In genomic region chr3:127172670-127173515, GRCh38 we compare ENCODE assay signal across 10 cellular contexts. TPM values are rescaled to one million over a fixed set of nuclear protein-coding genes. Genes with fewer than 3 reads are reported as not detected.
DNase-seq lines count a peak whose midpoint lies in the region; ATAC-seq and TF ChIP-seq lines count a peak whose summit lies in the region.
"Had no signal": no experiment of that assay in that cellular context is flagged by ENCODE, and none has a peak within 500 bp of the region (broad histone marks: within the 10 kb centered on the region; RNA-seq: fewer than 3 reads in every experiment).

No MANE protein-coding gene starts in this region.

- H3K4me1 Mint-ChIP-seq in brain, result peaks cover 66% of the 10 kb centered on the region

- no peaks in the 10 kb centered on the region for H3K9me2 ChIP-seq in neural cell (ENCODE audit: insufficient read depth, low read length)

- peak overlapping the region; percentile 50 for H3K9ac ChIP-seq in neural cell (ENCODE audit: low read length)

- H3K36me3 ChIP-seq in neural cell (ENCODE audit: insufficient read depth, low read length) (no peaks in the 10 kb centered on the region), body of pancreas (replicated peaks in 1 of 2; ENCODE audit: insufficient read depth in 1 of 2, low read depth in 2 of 2) (no peaks in the 10 kb centered on the region)

- peak; percentile 67 for TF ChIP-seq EP300 in neural cell (conservative IDR thresholded peaks at IDR 0.05; ENCODE audit: poor library complexity, severe bottlenecking)

- H3K9me3 ChIP-seq in neural cell (ENCODE audit: low read length) (no peaks in the 10 kb centered on the region), body of pancreas (no peaks in the 10 kb centered on the region)

- H3F3A ChIP-seq in neural cell (ENCODE audit: insufficient read depth, low read length, poor library complexity, severe bottlenecking), result no peaks in the 10 kb centered on the region

- H3K27me3 ChIP-seq in neural cell (ENCODE audit: insufficient read depth, low read depth, low read length) (no peaks in the 10 kb centered on the region), body of pancreas (peaks cover 0 to 8% of the 10 kb centered on the region in 2 donors)

- TF ChIP-seq CTCF in brain (conservative IDR thresholded peaks at IDR 0.05) (no peak), neural cell (IDR thresholded peaks at IDR 0.05; ENCODE audit: poor library complexity, severe bottlenecking) (no peak), body of pancreas (IDR thresholded peaks at IDR 0.05) (no peak)

- H3K79me2 ChIP-seq in neural cell (replicated peaks; ENCODE audit: insufficient read depth, low read length), result no peaks in the 10 kb centered on the region

- no peak overlapping the region for H3K4me3 ChIP-seq in neural cell (ENCODE audit: low read length)
- no peak overlapping the region for H3K4me3 ChIP-seq in body of pancreas

- no peaks in the 10 kb centered on the region for H3K4me1 ChIP-seq in body of pancreas

- TF ChIP-seq RAD21 in neural cell (conservative IDR thresholded peaks at IDR 0.05), result no peak

- peak overlapping the region in 4 of 5 experiments; percentile 10 to 39 (median 12) for H3K4me3 Mint-ChIP-seq in brain

- H3K27ac ChIP-seq in neural cell (ENCODE audit: low read length), result peak overlapping the region; percentile 68
- H3K27ac ChIP-seq in body of pancreas, result no peak overlapping the region

- H3K4me2 ChIP-seq in neural cell (ENCODE audit: low read length), result no peak overlapping the region

- 59 to 62% methylated on average over 19 to 23 of the region's 23 CpGs for WGBS in body of pancreas, 2 donors

- peak overlapping the region in 4 of 5 experiments; percentile 13 to 88 (median 59) for H3K27ac Mint-ChIP-seq in brain

- TF ChIP-seq POLR2A in body of pancreas (IDR thresholded peaks at IDR 0.05), result no peak

- intact Hi-C loops in body of pancreas (cut with DNase I), result no loop called here

- no peaks in the 10 kb centered on the region for H3K36me3 Mint-ChIP-seq in brain

- H2AFZ ChIP-seq in neural cell (ENCODE audit: low read depth, low read length), result no peak overlapping the region

- peaks cover 14% of the 10 kb centered on the region for H3K27me3 Mint-ChIP-seq in brain

- H4K20me1 ChIP-seq in neural cell (ENCODE audit: insufficient read depth), result no peaks in the 10 kb centered on the region

- DNase-seq in DMS53 (lab: John Stamatoyannopoulos, UW) (peak; percentile 82), NCI-H1105 treated with DMSO at 0.1 percent for 48 hours (lab: John Stamatoyannopoulos, UW) (peak; percentile 96), body of pancreas (no peak)
- DNase-seq: activated T-cell treated with anti-CD3 and anti-CD28 coated beads for 4 hours, MM.1S had no signal

- ATAC-seq in HG03139 (IDR thresholded peaks at IDR 0.05; ENCODE audit: unreplicated experiment) (no peak), HG02623 (IDR thresholded peaks at IDR 0.05; ENCODE audit: unreplicated experiment) (no peak), HG02885 (IDR thresholded peaks at IDR 0.05; ENCODE audit: poor library complexity, unreplicated experiment) (no peak), body of pancreas (no peak)

- H3K9me3 Mint-ChIP-seq in brain, result peaks cover 5 to 19% (median 11%) of the 10 kb centered on the region in 5 experiments

TF ChIP-seq in neural cell, 6 proteins besides CTCF, POLR2A, EP300 and RAD21:
- peak; percentile 65 for TF ChIP-seq POLR2AphosphoS5 (IDR thresholded peaks at IDR 0.05)
- peak; percentile 30 for TF ChIP-seq TAF1 (IDR thresholded peaks at IDR 0.05; ENCODE audit: low read depth)
- peak; percentile 55 for TF ChIP-seq REST (IDR thresholded peaks at IDR 0.05; ENCODE audit: borderline replicate concordance)
- no peak for TF ChIP-seq EZH2 (IDR thresholded peaks at IDR 0.05; ENCODE audit: borderline replicate concordance, insufficient read depth, low read length, poor library complexity, severe bottlenecking)
- no peak for TF ChIP-seq MXI1 (conservative IDR thresholded peaks at IDR 0.05; ENCODE audit: poor library complexity, severe bottlenecking)

RNA-seq across cellular contexts. Expression of gene PRR23E, which starts 20.0 kb away (rescaled TPM):
- polyA plus RNA-seq in brain (ENCODE audit: insufficient read depth, low read depth, low replicate concordance) (not detected), neural cell (not detected in 2 replicates)
- not detected in 2 replicates for polyA minus RNA-seq in neural cell
- total RNA-seq in body of pancreas, result not detected

Comparison
In these comparisons a context has a peak if more than half of its experiments do, and no peak if none do; other contexts are left out.
1. DNase-seq: peak in DMS53 (single experiment) and NCI-H1105 treated with DMSO at 0.1 percent for 48 hours (single experiment); none in body of pancreas (0 of 4).